In genomic region chr2:26345284-26345553, GRCh38 we compare ENCODE assay signal across 8 cellular contexts. TPM values are rescaled to one million over a fixed set of nuclear protein-coding genes. Genes with fewer than 3 reads are reported as not detected.
DNase-seq lines count a peak whose midpoint lies in the region; ATAC-seq, FAIRE-seq and TF ChIP-seq lines count a peak whose summit lies in the region.

No MANE protein-coding gene starts in this region.

- H2BK120ac ChIP-seq in H1 (replicated peaks; ENCODE audit: low read depth, low read length) = peak overlapping the region; percentile 10

- no peaks in the 10 kb centered on the region for H3K9me3 Mint-ChIP-seq in osteocyte (ENCODE audit: unreplicated experiment)

- H3K27me3 Mint-ChIP-seq in osteocyte (ENCODE audit: unreplicated experiment) = no peaks in the 10 kb centered on the region

- H3K4me2 ChIP-seq in MM.1S (ENCODE audit: low read depth, low read length) = peak overlapping the region; percentile 82
- H3K4me2 ChIP-seq in H1 (ENCODE audit: insufficient read depth in 1 of 2, low read depth in 2 of 2, low read length in 2 of 2) = peak overlapping the region; percentile 63 to 98

- H3K9ac ChIP-seq in ES-I3 (ENCODE audit: low read depth, low read length) (peak overlapping the region; percentile 78), MM.1S (ENCODE audit: low read length) (peak overlapping the region; percentile 85), H1 (replicated peaks in 1 of 4; ENCODE audit: extremely low read depth in 1 of 4, low read depth in 3 of 4, low read length in 3 of 4) (peak overlapping the region; percentile 86 to 95 (median 90))

- peak overlapping the region; percentile 51 for H3K56ac ChIP-seq in H1 (replicated peaks; ENCODE audit: insufficient read length, low read depth, low read length)

- no peak overlapping the region for H3K23ac ChIP-seq in H1 (ENCODE audit: insufficient read length)

- H4K91ac ChIP-seq in H1 (replicated peaks; ENCODE audit: insufficient read length, low read length) = peak overlapping the region; percentile 45

- no peak for FAIRE-seq in H1 (lab: Jason Lieb, UNC)

- H2BK15ac ChIP-seq in H1 (ENCODE audit: low read length) = no peak overlapping the region

- H2AFZ ChIP-seq in MM.1S (ENCODE audit: low read length) (peak overlapping the region; percentile 73), H1 (ENCODE audit: low read length) (no peak overlapping the region)

- peaks cover 5% of the 10 kb centered on the region for H3K23me2 ChIP-seq in H1 (ENCODE audit: low read depth, low read length)

- peak overlapping the region; percentile 75; the same call in 1 of the 2 replicates for H2BK12ac ChIP-seq in H1 (ENCODE audit: low read depth, low read length)

- H3K4me3 ChIP-seq in MM.1S (ENCODE audit: low read length) (peak overlapping the region; percentile 88), H1 (ENCODE audit: extremely low read depth in 1 of 4, insufficient read depth in 2 of 4, low read depth in 3 of 4, low read length in 4 of 4) (peak overlapping the region; percentile 60 to 96 (median 92))

- TF ChIP-seq CTCF in MM.1S (IDR thresholded peaks at IDR 0.05; ENCODE audit: low read length) (no peak), H1 (IDR thresholded peaks at IDR 0.05; ENCODE audit: control extremely low read depth in 1 of 3, insufficient read depth in 1 of 3, low read depth in 1 of 3, low read length in 3 of 3) (no peak), osteocyte (IDR thresholded peaks at IDR 0.05) (no peak)

- H2AK5ac ChIP-seq in H1 (ENCODE audit: low read depth, low read length) = peak overlapping the region; percentile 56; the same call in 1 of the 2 replicates

- no peaks in the 10 kb centered on the region; the same call in 1 of the 2 replicates for H3K79me1 ChIP-seq in H1 (ENCODE audit: low read depth, low read length)

- H3K9me2 ChIP-seq in MM.1S (replicated peaks; ENCODE audit: insufficient read depth, low read length) = no peaks in the 10 kb centered on the region

- no peaks in the 10 kb centered on the region for H3K36me3 ChIP-seq in ES-I3 (ENCODE audit: insufficient read depth, low read length)
- no peaks in the 10 kb centered on the region; the same call in 1 of the 2 replicates for H3K36me3 ChIP-seq in MM.1S (replicated peaks; ENCODE audit: insufficient read depth, low read length)
- H3K36me3 ChIP-seq in H1 (ENCODE audit: control insufficient read depth in 2 of 4, insufficient read depth in 4 of 4, low read length in 3 of 4) = no peaks in the 10 kb centered on the region

- TF ChIP-seq RAD21 in H1 (IDR thresholded peaks at IDR 0.05 in 1 of 2, conservative IDR thresholded peaks at IDR 0.05 in 1 of 2; ENCODE audit: low read depth in 2 of 2, low read length in 2 of 2) = no peak

- H3K4me1 Mint-ChIP-seq in osteocyte (ENCODE audit: unreplicated experiment) = peaks cover 32% of the 10 kb centered on the region

- H3K14ac ChIP-seq in H1 (ENCODE audit: insufficient read length) = no peak overlapping the region

- TF ChIP-seq EP300 in H1 (IDR thresholded peaks at IDR 0.05; ENCODE audit: borderline replicate concordance in 1 of 2, low read depth in 2 of 2, low read length in 2 of 2) = no peak

- peaks cover 11% of the 10 kb centered on the region for H3F3A ChIP-seq in MM.1S (ENCODE audit: insufficient read depth, low read length)

- H3K4me3 Mint-ChIP-seq in osteocyte (ENCODE audit: unreplicated experiment) = peak overlapping the region; percentile 95

- CTCF ChIA-PET in H1 (lab: Charles Lee; ENCODE audit: partially characterized antibody) = interaction anchor here (0.6 to 1.3 kb wide), 3 partner anchors 123 to 160 kb away, joined by 3 to 4 read pairs (median 3); no protein-coding TSS in a partner anchor

- H3K27ac Mint-ChIP-seq in osteocyte (ENCODE audit: unreplicated experiment) = peak overlapping the region; percentile 97

- TF ChIP-seq POLR2A in H1 (IDR thresholded peaks at IDR 0.05; ENCODE audit: control extremely low read depth in 1 of 2, low read depth in 2 of 2, low read length in 2 of 2) = no peak

- H3K27me3 ChIP-seq in MM.1S (replicated peaks; ENCODE audit: insufficient read depth, low read length) = no peaks in the 10 kb centered on the region
- no peaks in the 10 kb centered on the region; a peak in 1 of 7 replicates for H3K27me3 ChIP-seq in H1 (replicated peaks in 1 of 4; ENCODE audit: control insufficient read depth in 3 of 4, extremely low read depth in 1 of 4, insufficient read depth in 3 of 4, low read length in 3 of 4)

- peak overlapping the region; percentile 97 for H4K8ac ChIP-seq in H1 (ENCODE audit: extremely low read depth, insufficient read depth, low read length)

- POLR2A ChIA-PET in H1 (lab: Charles Lee; ENCODE audit: partially characterized antibody) = interaction anchor here (0.7 to 2.6 kb wide), 13 partner anchors 9 to 191 kb away, joined by 3 to 17 read pairs (median 4); partner anchors contain the start of genes HADHA and HADHB

- peak overlapping the region; percentile 90 for H3K18ac ChIP-seq in H1 (ENCODE audit: extremely low read depth, low read length)

- DNase-seq in MM.1S = peak; percentile 13
- DNase-seq in H1 (ENCODE audit: low read depth in 1 of 2, low spot score in 2 of 2) = no peak
- DNase-seq in osteocyte (ENCODE audit: extremely low spot score, unreplicated experiment) = no peak
- DNase-seq in SK-N-DZ (ENCODE audit: low spot score) = no peak
- no peak for DNase-seq in effector CD8-positive, alpha-beta T cell (lab: John Stamatoyannopoulos, UW)

- peaks cover 15% of the 10 kb centered on the region for H3K4me1 ChIP-seq in ES-I3 (ENCODE audit: insufficient read depth, low read length)
- H3K4me1 ChIP-seq in MM.1S (ENCODE audit: low read length) = peaks cover 19% of the 10 kb centered on the region
- no peaks in the 10 kb centered on the region; a peak in 3 of 7 replicates for H3K4me1 ChIP-seq in H1 (replicated peaks in 1 of 4; ENCODE audit: control insufficient read depth in 3 of 4, insufficient read depth in 4 of 4, low read length in 3 of 4)

- peak overlapping the region; percentile 4 for H3K4ac ChIP-seq in H1 (replicated peaks; ENCODE audit: insufficient read length, low read depth, low read length)

- H2BK20ac ChIP-seq in H1 (ENCODE audit: low read length) = no peak overlapping the region

- peak overlapping the region; percentile 99 for H2BK5ac ChIP-seq in H1 (ENCODE audit: low read depth, low read length)

- WGBS in H1 (ENCODE audit: extremely low coverage in 1 of 2, insufficient coverage in 1 of 2, insufficient read length in 1 of 2, insufficient replicate concordance in 2 of 2, low coverage in 1 of 2, low lambda C conversion rate in 2 of 2, missing lambda C conversion rate in 1 of 2), 2 experiments = 1% methylated on average over 9 of the region's 9 CpGs; no CpG with 5 or more reads in 1 of the 2 experiments

- H3K9me3 ChIP-seq in ES-I3 (ENCODE audit: control insufficient read depth, insufficient read depth, low read length) = no peaks in the 10 kb centered on the region
- H3K9me3 ChIP-seq in MM.1S (replicated peaks; ENCODE audit: insufficient read depth, low read length) = no peaks in the 10 kb centered on the region
- no peaks in the 10 kb centered on the region for H3K9me3 ChIP-seq in H1 (ENCODE audit: insufficient read depth in 2 of 2, low read depth in 1 of 2, low read length in 1 of 2)

- no peaks in the 10 kb centered on the region for H3K36me3 Mint-ChIP-seq in osteocyte (ENCODE audit: unreplicated experiment)

- H3K79me2 ChIP-seq in MM.1S (ENCODE audit: low read length) (peaks cover 64% of the 10 kb centered on the region), H1 (ENCODE audit: control insufficient read depth in 1 of 2, insufficient read depth in 2 of 2, low read length in 2 of 2) (peaks cover 7 to 48% of the 10 kb centered on the region in 2 experiments)

- H3K27ac ChIP-seq in MM.1S (ENCODE audit: low read length) (peak overlapping the region; percentile 71; the same call in 1 of the 2 replicates), H1 (ENCODE audit: low read depth, low read length) (peak overlapping the region; percentile 77)

- ATAC-seq in HG03108 (IDR thresholded peaks at IDR 0.05; ENCODE audit: unreplicated experiment) = no peak
- no peak for ATAC-seq in GM18861 (IDR thresholded peaks at IDR 0.05; ENCODE audit: unreplicated experiment)

- H4K5ac ChIP-seq in H1 (ENCODE audit: insufficient read length, low read depth, low read length) = peak overlapping the region; percentile 93

- no peaks in the 10 kb centered on the region; the same call in 1 of the 2 replicates for H4K20me1 ChIP-seq in MM.1S (ENCODE audit: insufficient read depth, low read length)
- H4K20me1 ChIP-seq in H1 (replicated peaks in 1 of 2; ENCODE audit: control insufficient read depth in 1 of 2, insufficient read depth in 2 of 2, low read length in 2 of 2) = peaks cover 0 to 4% of the 10 kb centered on the region in 2 experiments

RNA-seq across cellular contexts. Expression of gene SELENOI, which starts 0.7 kb away (rescaled TPM):
- 54.8 and 63.8 TPM in 2 replicates for total RNA-seq in H1 (2021; fragmentation: NEBNext Ultra II Directional; extraction: Animal tissue kit (Norgen Biotek cat#: 25700))
- polyA plus RNA-seq in H1 (2011; rRNA removed) = 15.9 and 22.2 TPM in 2 replicates
- 12.4 TPM for polyA plus RNA-seq in H1 (2011; cell fraction: cytosol; rRNA removed)
- 16.6 TPM for polyA plus RNA-seq in H1 (2011; cell fraction: nucleus; rRNA removed)
- polyA plus RNA-seq in H1 (2012, experiment 1 of 2) = 10.4 to 21.8 TPM (median 16.9 TPM) in 4 replicates
- 1.2 TPM for polyA plus RNA-seq in H1 (2012, experiment 2 of 2)
- polyA plus RNA-seq in H1 (2013, experiment 1 of 2) = 33.6 TPM
- 35.8 TPM for polyA plus RNA-seq in H1 (2013, experiment 2 of 2)
- 175 and 199 TPM in 2 replicates for polyA minus RNA-seq in H1 (2011; rRNA and poly(A)+ RNA removed)
- 20.9 TPM for polyA minus RNA-seq in H1 (2011; cell fraction: cytosol; rRNA and poly(A)+ RNA removed)
- 44.0 TPM for polyA minus RNA-seq in H1 (2011; cell fraction: nucleus; rRNA and poly(A)+ RNA removed)
- 13.3 and 16.1 TPM in 2 replicates for total RNA-seq in osteocyte
- polyA plus RNA-seq in SK-N-DZ (2014; cell fraction: cytosol; rRNA removed) = 12.7 and 16.7 TPM in 2 replicates
- 8.2 and 9.9 TPM in 2 replicates for polyA plus RNA-seq in SK-N-DZ (2014; cell fraction: nucleus; rRNA removed)

RNA-seq across cellular contexts. Expression of gene ADGRF3, which starts 1.4 kb away (rescaled TPM):
- total RNA-seq in H1 (2021; fragmentation: NEBNext Ultra II Directional; extraction: Animal tissue kit (Norgen Biotek cat#: 25700)) = 0.69 and 0.75 TPM in 2 replicates
- 0.31 and 0.54 TPM in 2 replicates for polyA plus RNA-seq in H1 (2011; rRNA removed)
- 0.28 TPM for polyA plus RNA-seq in H1 (2011; cell fraction: cytosol; rRNA removed)
- 2.2 TPM for polyA plus RNA-seq in H1 (2011; cell fraction: nucleus; rRNA removed)
- 0.83 to 2.3 TPM (median 0.95 TPM) in 4 replicates for polyA plus RNA-seq in H1 (2012, experiment 1 of 2)
- polyA plus RNA-seq in H1 (2012, experiment 2 of 2) = 0.22 TPM
- 0.67 TPM for polyA plus RNA-seq in H1 (2013, experiment 1 of 2)
- 0.31 TPM for polyA plus RNA-seq in H1 (2013, experiment 2 of 2)
- 0.54 and 1.2 TPM in 2 replicates for polyA minus RNA-seq in H1 (2011; rRNA and poly(A)+ RNA removed)
- polyA minus RNA-seq in H1 (2011; cell fraction: cytosol; rRNA and poly(A)+ RNA removed) = not detected
- 0.30 TPM for polyA minus RNA-seq in H1 (2011; cell fraction: nucleus; rRNA and poly(A)+ RNA removed)
- 0.24 and 0.56 TPM in 2 replicates for total RNA-seq in osteocyte
- polyA plus RNA-seq in SK-N-DZ (2014; cell fraction: cytosol; rRNA removed) = 0.07 TPM in 1 of 2 replicates, not detected in the other
- 0.19 and 2.1 TPM in 2 replicates for polyA plus RNA-seq in SK-N-DZ (2014; cell fraction: nucleus; rRNA removed)

RNA-seq across cellular contexts. Expression of gene DRC1, which starts 56.5 kb away (rescaled TPM):
- total RNA-seq in H1 (2021; fragmentation: NEBNext Ultra II Directional; extraction: Animal tissue kit (Norgen Biotek cat#: 25700)) = not detected in 2 replicates
- polyA plus RNA-seq in H1 (2011; rRNA removed) = 0.08 and 0.11 TPM in 2 replicates
- 0.14 TPM for polyA plus RNA-seq in H1 (2011; cell fraction: cytosol; rRNA removed)
- polyA plus RNA-seq in H1 (2011; cell fraction: nucleus; rRNA removed) = 0.04 TPM
- polyA plus RNA-seq in H1 (2012, experiment 1 of 2) = 0.23 to 0.42 TPM (median 0.31 TPM) in 3 of 4 replicates, not detected in the other
- not detected for polyA plus RNA-seq in H1 (2012, experiment 2 of 2)
- 0.04 TPM for polyA plus RNA-seq in H1 (2013, experiment 1 of 2)
- polyA plus RNA-seq in H1 (2013, experiment 2 of 2) = 0.02 TPM
- polyA minus RNA-seq in H1 (2011; rRNA and poly(A)+ RNA removed) = not detected in 2 replicates
- polyA minus RNA-seq in H1 (2011; cell fraction: cytosol; rRNA and poly(A)+ RNA removed) = not detected
- not detected for polyA minus RNA-seq in H1 (2011; cell fraction: nucleus; rRNA and poly(A)+ RNA removed)
- not detected in 2 replicates for total RNA-seq in osteocyte
- not detected in 2 replicates for polyA plus RNA-seq in SK-N-DZ (2014; cell fraction: cytosol; rRNA removed)
- polyA plus RNA-seq in SK-N-DZ (2014; cell fraction: nucleus; rRNA removed) = not detected in 2 replicates
